Comparison of ENCODE assay signal across 18 cellular contexts in the genomic region with DNA sequence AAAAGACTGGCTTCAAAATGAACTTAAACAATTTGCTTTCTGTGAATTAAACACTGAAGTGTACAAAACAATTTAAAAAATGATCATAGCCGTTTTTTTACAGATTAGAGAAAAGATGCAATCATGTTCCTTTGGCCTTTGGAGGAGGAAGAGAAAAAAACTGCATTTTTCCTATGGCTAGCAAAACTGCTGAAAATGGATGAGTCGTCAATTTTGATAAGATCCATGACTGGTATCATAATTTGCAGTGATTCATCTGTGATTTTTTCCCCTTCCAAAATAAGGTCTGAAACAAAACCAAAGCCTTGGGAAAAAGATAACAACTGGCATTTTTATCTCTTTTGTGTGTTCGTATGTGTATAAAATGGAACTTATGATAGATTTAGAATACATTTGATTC.
"Had no signal": no experiment of that assay in that cellular context is flagged by ENCODE, and none has a peak within 500 bp of the region (broad histone marks: within the 10 kb centered on the region; RNA-seq: fewer than 3 reads in every experiment).

No MANE protein-coding gene starts in this region.

- H3K4me3 ChIP-seq: breast epithelium, SJSA1, testis, upper lobe of left lung had no signal

- H3K9me3 Mint-ChIP-seq: dendritic cell treated with granulocyte-macrophage colony-stimulating factor and Interleukin-4, amounts not matched to agents 40 ng/mL and 50 ng/mL, for 4 days; nephron progenitor cell had no signal

- H3K27me3 ChIP-seq: breast epithelium, foreskin keratinocyte, SJSA1, testis, upper lobe of left lung had no signal

- H3K4me3 Mint-ChIP-seq: activated naive CD8-positive, alpha-beta T cell; dendritic cell treated with granulocyte-macrophage colony-stimulating factor and Interleukin-4, amounts not matched to agents 40 ng/mL and 50 ng/mL, for 4 days; nephron progenitor cell had no signal

- H3K9me3 ChIP-seq: breast epithelium, SJSA1, testis, upper lobe of left lung had no signal

- H3K27me3 Mint-ChIP-seq: activated naive CD8-positive, alpha-beta T cell; dendritic cell treated with granulocyte-macrophage colony-stimulating factor and Interleukin-4, amounts not matched to agents 40 ng/mL and 50 ng/mL, for 4 days had no signal

- DNase-seq: activated CD4-positive, alpha-beta T cell treated with anti-CD3 and anti-CD28 coated beads for 1 hour; anterior cingulate cortex; effector memory CD4-positive, alpha-beta T cell; foreskin keratinocyte; glutamatergic neuron; hypothalamus; mesendoderm; nephron progenitor cell; occipital lobe; stimulated activated CD4-positive, alpha-beta T cell treated with anti-CD3 and anti-CD28 coated beads, Interleukin-4, amount 100 ng/mL, for 24 hours; stimulated activated naive CD8-positive, alpha-beta T cell treated with anti-CD3 and anti-CD28 coated beads, Interleukin-15, Interleukin-2, amounts not matched to agents 100 U/mL and 50 U/mL, for 24 hours; testis; upper lobe of left lung had no signal

- H3K4me1 ChIP-seq: breast epithelium, foreskin keratinocyte, SJSA1, testis, upper lobe of left lung had no signal

- H3K27ac ChIP-seq: breast epithelium, foreskin keratinocyte, SJSA1, testis, upper lobe of left lung, VCaP had no signal

- H3K27ac Mint-ChIP-seq: dendritic cell treated with granulocyte-macrophage colony-stimulating factor and Interleukin-4, amounts not matched to agents 40 ng/mL and 50 ng/mL, for 4 days; nephron progenitor cell had no signal

- H3K36me3 ChIP-seq: breast epithelium, SJSA1, upper lobe of left lung had no signal

- ATAC-seq: foreskin keratinocyte; stimulated activated naive CD8-positive, alpha-beta T cell treated with anti-CD3 and anti-CD28 coated beads, Interleukin-15, Interleukin-2, amounts not matched to agents 100 U/mL and 50 U/mL, for 24 hours had no signal

- H3K4me1 Mint-ChIP-seq: nephron progenitor cell had no signal
